10 cellular contexts compared by ENCODE assay signal in the genomic region with DNA sequence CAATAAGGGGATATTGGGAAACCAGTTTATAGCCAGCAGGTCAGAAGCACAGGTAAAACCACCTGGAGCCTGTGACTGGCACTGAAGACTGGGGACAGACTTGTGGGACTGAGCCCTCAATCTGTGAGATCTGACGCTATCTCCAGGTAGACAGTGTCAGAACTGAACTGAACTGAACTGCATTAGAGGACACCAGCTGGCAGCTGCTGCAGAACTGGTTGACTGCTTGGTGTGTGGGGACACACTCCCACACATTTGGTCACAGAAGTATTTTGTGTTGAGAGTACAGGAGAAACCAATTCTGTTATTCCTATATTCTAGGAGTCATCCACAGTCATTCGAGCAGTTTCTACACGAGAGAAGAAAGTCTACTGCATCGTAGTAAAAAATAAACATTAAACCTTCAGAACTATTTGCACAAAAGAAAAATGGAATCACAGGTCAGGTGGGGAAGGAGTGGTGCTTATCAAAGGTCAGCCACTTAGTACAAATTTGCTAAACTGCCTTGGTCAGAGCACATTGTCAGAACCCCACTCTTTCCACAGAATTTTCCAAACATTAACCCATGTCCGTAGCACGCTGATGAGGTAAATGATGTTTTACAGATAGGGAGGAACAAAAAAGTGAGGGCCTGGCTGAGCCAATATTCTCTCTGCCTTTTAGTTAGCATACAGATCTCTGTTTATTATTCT.
DNase-seq lines count a peak whose midpoint lies in the region; ATAC-seq, FAIRE-seq and TF ChIP-seq lines count a peak whose summit lies in the region.
"Had no signal": no experiment of that assay in that cellular context is flagged by ENCODE, and none has a peak within 500 bp of the region (broad histone marks: within the 10 kb centered on the region; RNA-seq: fewer than 3 reads in every experiment).

No MANE protein-coding gene starts in this region.

- no peak for TF ChIP-seq POLR2A in GM12892 (IDR thresholded peaks at IDR 0.05; ENCODE audit: low read depth, low read length)

- no peak for TF ChIP-seq CTCF in progenitor cell of endocrine pancreas (IDR thresholded peaks at IDR 0.05; ENCODE audit: unreplicated experiment)

- H3K4me1 Mint-ChIP-seq in central memory CD8-positive, alpha-beta T cell = peaks cover 68% of the 10 kb centered on the region
- H3K4me1 Mint-ChIP-seq in progenitor cell of endocrine pancreas (ENCODE audit: low read depth) = peaks cover 51% of the 10 kb centered on the region

- H3K9me3 Mint-ChIP-seq in central memory CD8-positive, alpha-beta T cell = no peaks in the 10 kb centered on the region
- no peaks in the 10 kb centered on the region for H3K9me3 Mint-ChIP-seq in progenitor cell of endocrine pancreas (ENCODE audit: low read depth)

- peaks cover 14% of the 10 kb centered on the region for H3K36me3 Mint-ChIP-seq in central memory CD8-positive, alpha-beta T cell (ENCODE audit: insufficient read depth)
- peaks cover 3% of the 10 kb centered on the region for H3K36me3 Mint-ChIP-seq in progenitor cell of endocrine pancreas (ENCODE audit: insufficient read depth)

- DNase-seq in GM12892 (ENCODE audit: insufficient read length) = no peak
- DNase-seq in central memory CD8-positive, alpha-beta T cell (ENCODE audit: low spot score in 2 of 2) = no peak
- no peak for DNase-seq in progenitor cell of endocrine pancreas (ENCODE audit: low spot score, unreplicated experiment)
- DNase-seq in NK-92 treated with Interleukin-12 subunit alpha and Interleukin-12 subunit beta, amount 100 ng/mL, for 24 hours (lab: John Stamatoyannopoulos, UW) = no peak
- DNase-seq in AG20443 (ENCODE audit: low spot score) = no peak
- DNase-seq in stimulated activated CD4-positive, alpha-beta T cell treated with anti-CD3 and anti-CD28 coated beads, Interleukin-2, amount 100 ng/mL, for 48 hours = no peak
- DNase-seq in effector CD8-positive, alpha-beta T cell (lab: John Stamatoyannopoulos, UW) = no peak
- DNase-seq: brain microvascular endothelial cell, NCI-H2081 had no signal

- peak overlapping the region; percentile 35 for H3K27ac Mint-ChIP-seq in central memory CD8-positive, alpha-beta T cell (ENCODE audit: low read depth)
- H3K27ac Mint-ChIP-seq in progenitor cell of endocrine pancreas = peak overlapping the region; percentile 91

- FAIRE-seq in GM12892 (lab: Jason Lieb, UNC) = peak; percentile 88

- no peak overlapping the region for H3K4me3 Mint-ChIP-seq in central memory CD8-positive, alpha-beta T cell
- H3K4me3 Mint-ChIP-seq in progenitor cell of endocrine pancreas (ENCODE audit: low read depth) = peak overlapping the region; percentile 53

- H3K27me3 Mint-ChIP-seq in central memory CD8-positive, alpha-beta T cell = no peaks in the 10 kb centered on the region
- no peaks in the 10 kb centered on the region for H3K27me3 Mint-ChIP-seq in progenitor cell of endocrine pancreas

- ATAC-seq in HG03439 (IDR thresholded peaks at IDR 0.05; ENCODE audit: unreplicated experiment) = peak; percentile 40
- no peak for ATAC-seq in central memory CD8-positive, alpha-beta T cell (replicated peaks; ENCODE audit: extremely low read depth, poor library complexity, severe bottlenecking)
